In genomic region chr5:37814699-37815098, GRCh38 we compare ENCODE assay signal across 1 cellular context.
TF ChIP-seq lines count a peak whose summit lies in the region.

No MANE protein-coding gene starts in this region.

TF ChIP-seq in IMR-90, 13 proteins besides CTCF, POLR2A, EP300 and RAD21 (continued from another document):
- TF ChIP-seq USF2 (IDR thresholded peaks at IDR 0.05; ENCODE audit: low read depth, low read length), result no peak
- TF ChIP-seq SMC3 (IDR thresholded peaks at IDR 0.05; ENCODE audit: low read depth, low read length), result no peak
- TF ChIP-seq BHLHE40 (IDR thresholded peaks at IDR 0.05; ENCODE audit: low read depth, low read length), result no peak
- TF ChIP-seq MAFK (IDR thresholded peaks at IDR 0.05; ENCODE audit: low read depth, low read length), result no peak
- no peak for TF ChIP-seq CEBPB (IDR thresholded peaks at IDR 0.05; ENCODE audit: low read depth, low read length)
